Comparison of ENCODE assay signal across 1 cellular context in the genomic region with DNA sequence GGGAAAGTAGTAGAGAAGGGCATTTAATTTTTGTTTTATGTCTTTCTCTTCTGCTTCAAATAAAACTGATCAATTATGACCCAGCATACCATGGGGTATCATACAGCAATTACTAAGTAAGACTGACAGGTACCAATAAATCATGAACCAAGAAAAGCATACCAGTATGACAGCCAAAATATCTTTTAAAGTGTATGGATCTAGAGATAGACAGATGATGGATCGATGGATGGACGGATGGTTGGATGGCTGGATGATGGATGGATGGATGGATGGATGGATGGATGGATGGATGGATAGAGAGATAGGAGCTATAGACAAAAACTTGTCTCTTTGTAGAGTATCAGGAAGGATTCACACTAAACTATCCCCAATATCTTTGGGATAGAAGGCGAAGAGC.
TF ChIP-seq lines count a peak whose summit lies in the region.

No MANE protein-coding gene starts in this region.

TF ChIP-seq in SK-N-SH, 30 proteins besides CTCF, POLR2A, EP300 and RAD21 (continued from another document):
- TF ChIP-seq, protein P1, sequence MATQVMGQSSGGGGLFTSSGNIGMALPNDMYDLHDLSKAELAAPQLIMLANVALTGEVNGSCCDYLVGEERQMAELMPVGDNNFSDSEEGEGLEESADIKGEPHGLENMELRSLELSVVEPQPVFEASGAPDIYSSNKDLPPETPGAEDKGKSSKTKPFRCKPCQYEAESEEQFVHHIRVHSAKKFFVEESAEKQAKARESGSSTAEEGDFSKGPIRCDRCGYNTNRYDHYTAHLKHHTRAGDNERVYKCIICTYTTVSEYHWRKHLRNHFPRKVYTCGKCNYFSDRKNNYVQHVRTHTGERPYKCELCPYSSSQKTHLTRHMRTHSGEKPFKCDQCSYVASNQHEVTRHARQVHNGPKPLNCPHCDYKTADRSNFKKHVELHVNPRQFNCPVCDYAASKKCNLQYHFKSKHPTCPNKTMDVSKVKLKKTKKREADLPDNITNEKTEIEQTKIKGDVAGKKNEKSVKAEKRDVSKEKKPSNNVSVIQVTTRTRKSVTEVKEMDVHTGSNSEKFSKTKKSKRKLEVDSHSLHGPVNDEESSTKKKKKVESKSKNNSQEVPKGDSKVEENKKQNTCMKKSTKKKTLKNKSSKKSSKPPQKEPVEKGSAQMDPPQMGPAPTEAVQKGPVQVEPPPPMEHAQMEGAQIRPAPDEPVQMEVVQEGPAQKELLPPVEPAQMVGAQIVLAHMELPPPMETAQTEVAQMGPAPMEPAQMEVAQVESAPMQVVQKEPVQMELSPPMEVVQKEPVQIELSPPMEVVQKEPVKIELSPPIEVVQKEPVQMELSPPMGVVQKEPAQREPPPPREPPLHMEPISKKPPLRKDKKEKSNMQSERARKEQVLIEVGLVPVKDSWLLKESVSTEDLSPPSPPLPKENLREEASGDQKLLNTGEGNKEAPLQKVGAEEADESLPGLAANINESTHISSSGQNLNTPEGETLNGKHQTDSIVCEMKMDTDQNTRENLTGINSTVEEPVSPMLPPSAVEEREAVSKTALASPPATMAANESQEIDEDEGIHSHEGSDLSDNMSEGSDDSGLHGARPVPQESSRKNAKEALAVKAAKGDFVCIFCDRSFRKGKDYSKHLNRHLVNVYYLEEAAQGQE (IDR thresholded peaks at IDR 0.05; ENCODE audit: low read depth, low read length) = no peak
- TF ChIP-seq RXRA (IDR thresholded peaks at IDR 0.05; ENCODE audit: borderline replicate concordance, low read depth) = no peak
